In the genomic region with DNA sequence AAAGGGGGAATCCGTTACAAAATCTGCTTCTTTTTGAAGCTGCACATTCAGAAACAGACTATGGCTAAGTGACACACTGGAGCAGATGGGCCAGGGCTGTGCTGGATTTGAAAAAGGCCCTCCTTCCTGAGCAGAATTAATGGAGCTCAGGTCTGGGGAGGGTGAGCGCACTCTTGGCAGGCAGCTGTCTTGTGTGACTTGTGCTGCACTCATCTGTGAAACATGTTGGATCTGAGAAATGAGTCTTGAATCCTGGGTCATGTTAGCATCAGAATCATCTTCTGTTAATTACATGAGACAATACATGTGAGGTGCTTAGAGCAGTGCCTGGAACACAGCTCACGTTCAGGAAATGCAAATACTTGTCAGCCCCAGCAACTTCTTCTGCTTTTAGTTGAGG, we compare ENCODE assay signal across 28 cellular contexts.
DNase-seq lines count a peak whose midpoint lies in the region; ATAC-seq and TF ChIP-seq lines count a peak whose summit lies in the region.
"Had no signal": no experiment of that assay in that cellular context is flagged by ENCODE, and none has a peak within 500 bp of the region (broad histone marks: within the 10 kb centered on the region; RNA-seq: fewer than 3 reads in every experiment).

No MANE protein-coding gene starts in this region.

- peak; percentile 62 for DNase-seq in NCI-H82 (lab: John Stamatoyannopoulos, UW)
- DNase-seq in NCI-H82 treated with DMSO at 0.1 percent for 48 hours (lab: John Stamatoyannopoulos, UW; ENCODE audit: unreplicated experiment): no peak
- peak; percentile 35 for DNase-seq in WERI-Rb-1
- peak; percentile 14 for DNase-seq in kidney tubule cell (ENCODE audit: low spot score)
- no peak for DNase-seq in aorta
- DNase-seq in activated naive CD4-positive, alpha-beta T cell treated with Interleukin-2 at 50 U/mL for 16 hours: no peak
- DNase-seq in GM03348 (ENCODE audit: low spot score): no peak
- DNase-seq in mesothelial cell of epicardium (ENCODE audit: low spot score in 2 of 2, unreplicated experiment in 2 of 2): no peak
- DNase-seq: activated CD4-positive, alpha-beta T cell treated with anti-CD3 and anti-CD28 coated beads, Interleukin-2, amount 10 ng/mL, durations not matched to agents 24 days and 14 days; activated gamma-delta T cell treated with Interleukin-2 at 50 U/mL for 16 hours; activated naive CD8-positive, alpha-beta T cell treated with anti-CD3 and anti-CD28 coated beads, Interleukin-2, amount 50 U/mL, for 24 hours; activated T-cell treated with anti-CD3 and anti-CD28 coated beads, Interleukin-2, amount 50 U/mL, for 24 hours; CD4-positive, CD25-positive, alpha-beta regulatory T cell; heart left ventricle; kidney glomerular epithelial cell; NCI-H1105; NCI-H1930; NCI-H2227 treated with DMSO at 0.1 percent for 48 hours; NCI-H526 treated with DMSO at 0.1 percent for 48 hours; posterior cingulate gyrus; right lobe of liver; stimulated activated naive B cell treated with anti-CD40 and anti-IgM and Interleukin-4, amounts not matched to agents 10 μg/mL and 1 μg/mL and 100 μg/mL, for 72 hours had no signal

- TF ChIP-seq CTCF in WERI-Rb-1 (IDR thresholded peaks at IDR 0.05; ENCODE audit: low read depth, low read length) (no peak), mesothelial cell of epicardium (IDR thresholded peaks at IDR 0.05; ENCODE audit: unreplicated experiment) (no peak)

- H3K9me3 ChIP-seq in WERI-Rb-1 (ENCODE audit: severe bottlenecking) (no peaks in the 10 kb centered on the region), aorta (ENCODE audit: control insufficient read depth, low read length) (no peaks in the 10 kb centered on the region)
- H3K9me3 ChIP-seq: heart left ventricle, right lobe of liver, suprapubic skin had no signal

- H3K36me3 ChIP-seq in WERI-Rb-1 (no peaks in the 10 kb centered on the region), aorta (ENCODE audit: control insufficient read depth in 1 of 2, insufficient read depth in 2 of 2, low read length in 1 of 2) (no peaks in the 10 kb centered on the region)
- H3K36me3 ChIP-seq: neural progenitor cell, right lobe of liver, suprapubic skin had no signal

- H3K27ac Mint-ChIP-seq in mesothelial cell of epicardium: no peak overlapping the region
- H3K27ac Mint-ChIP-seq: activated CD4-positive, alpha-beta T cell treated with anti-CD3 and anti-CD28 coated beads, Interleukin-2, amount 10 ng/mL, durations not matched to agents 24 days and 14 days; activated naive CD8-positive, alpha-beta T cell treated with anti-CD3 and anti-CD28 coated beads, Interleukin-2, amount 50 U/mL, for 24 hours; activated T-cell treated with anti-CD3 and anti-CD28 coated beads, Interleukin-2, amount 50 U/mL, for 24 hours; IgD-negative memory B cell; neural progenitor cell; stimulated activated naive B cell treated with anti-CD40 and anti-IgM and Interleukin-4, amounts not matched to agents 10 μg/mL and 1 μg/mL and 100 μg/mL, for 72 hours had no signal

- WGBS in aorta, 2 donors: 55 to 67% methylated on average over 3 of the region's 3 CpGs

- no peak overlapping the region for H3K4me3 Mint-ChIP-seq in mesothelial cell of epicardium
- H3K4me3 Mint-ChIP-seq: activated CD4-positive, alpha-beta T cell treated with anti-CD3 and anti-CD28 coated beads, Interleukin-2, amount 10 ng/mL, durations not matched to agents 24 days and 14 days; activated naive CD8-positive, alpha-beta T cell treated with anti-CD3 and anti-CD28 coated beads, Interleukin-2, amount 50 U/mL, for 24 hours; activated T-cell treated with anti-CD3 and anti-CD28 coated beads, Interleukin-2, amount 50 U/mL, for 24 hours; brain; CD4-positive, CD25-positive, alpha-beta regulatory T cell; IgD-negative memory B cell; neural progenitor cell; stimulated activated naive B cell treated with anti-CD40 and anti-IgM and Interleukin-4, amounts not matched to agents 10 μg/mL and 1 μg/mL and 100 μg/mL, for 72 hours had no signal

- no peaks in the 10 kb centered on the region for H3K9me3 Mint-ChIP-seq in mesothelial cell of epicardium
- H3K9me3 Mint-ChIP-seq: activated CD4-positive, alpha-beta T cell treated with anti-CD3 and anti-CD28 coated beads, Interleukin-2, amount 10 ng/mL, durations not matched to agents 24 days and 14 days; activated naive CD8-positive, alpha-beta T cell treated with anti-CD3 and anti-CD28 coated beads, Interleukin-2, amount 50 U/mL, for 24 hours; activated T-cell treated with anti-CD3 and anti-CD28 coated beads, Interleukin-2, amount 50 U/mL, for 24 hours; IgD-negative memory B cell; neural progenitor cell; stimulated activated naive B cell treated with anti-CD40 and anti-IgM and Interleukin-4, amounts not matched to agents 10 μg/mL and 1 μg/mL and 100 μg/mL, for 72 hours had no signal

- intact Hi-C loops in aorta (cut with DNase I): loop anchor here (5.0 to 10.0 kb wide), 4 partner anchors 42 to 220 kb away; a partner anchor contains a TSS

- H3K27ac ChIP-seq in WERI-Rb-1 (no peak overlapping the region), aorta (ENCODE audit: low read depth in 1 of 2, low read length in 2 of 2) (peak overlapping the region; percentile 72 to 98)
- H3K27ac ChIP-seq: 22Rv1, neural progenitor cell, right lobe of liver, suprapubic skin had no signal

- peaks cover 69% of the 10 kb centered on the region for H3K4me1 Mint-ChIP-seq in mesothelial cell of epicardium
- H3K4me1 Mint-ChIP-seq: IgD-negative memory B cell; stimulated activated naive B cell treated with anti-CD40 and anti-IgM and Interleukin-4, amounts not matched to agents 10 μg/mL and 1 μg/mL and 100 μg/mL, for 72 hours had no signal

- H3K27me3 ChIP-seq in WERI-Rb-1 (ENCODE audit: insufficient read depth, low read depth, severe bottlenecking) (no peaks in the 10 kb centered on the region), aorta (ENCODE audit: control insufficient read depth in 1 of 2, insufficient read depth in 2 of 2, low read length in 1 of 2) (no peaks in the 10 kb centered on the region)
- H3K27me3 ChIP-seq: heart left ventricle, neural progenitor cell, right lobe of liver, suprapubic skin had no signal

- H3K4me3 ChIP-seq in WERI-Rb-1 (ENCODE audit: low read depth, low read length) (no peak overlapping the region), aorta (ENCODE audit: low read length in 2 of 2) (no peak overlapping the region)
- H3K4me3 ChIP-seq: GM12878, heart left ventricle, neural progenitor cell, right lobe of liver, suprapubic skin had no signal

- ATAC-seq in aorta (ENCODE audit: low FRiP score): no peak
- ATAC-seq: activated naive CD8-positive, alpha-beta T cell treated with anti-CD3 and anti-CD28 coated beads, Interleukin-2, amount 50 U/mL, for 24 hours; GM12878; heart left ventricle; right lobe of liver; stimulated activated naive B cell treated with anti-CD40 and anti-IgM and Interleukin-4, amounts not matched to agents 10 μg/mL and 1 μg/mL and 100 μg/mL, for 72 hours had no signal

- no peaks in the 10 kb centered on the region for H3K27me3 Mint-ChIP-seq in mesothelial cell of epicardium (ENCODE audit: low read depth)
- H3K27me3 Mint-ChIP-seq: activated naive CD8-positive, alpha-beta T cell treated with anti-CD3 and anti-CD28 coated beads, Interleukin-2, amount 50 U/mL, for 24 hours; activated T-cell treated with anti-CD3 and anti-CD28 coated beads, Interleukin-2, amount 50 U/mL, for 24 hours; brain; CD4-positive, CD25-positive, alpha-beta regulatory T cell; IgD-negative memory B cell; stimulated activated naive B cell treated with anti-CD40 and anti-IgM and Interleukin-4, amounts not matched to agents 10 μg/mL and 1 μg/mL and 100 μg/mL, for 72 hours had no signal

- peaks cover 0 to 11% of the 10 kb centered on the region in 2 donors for H3K4me1 ChIP-seq in aorta (ENCODE audit: control insufficient read depth in 1 of 2, insufficient read depth in 2 of 2, low read length in 2 of 2)

- H3K36me3 Mint-ChIP-seq in mesothelial cell of epicardium: no peaks in the 10 kb centered on the region
- H3K36me3 Mint-ChIP-seq: brain; CD4-positive, CD25-positive, alpha-beta regulatory T cell; neural progenitor cell; stimulated activated naive B cell treated with anti-CD40 and anti-IgM and Interleukin-4, amounts not matched to agents 10 μg/mL and 1 μg/mL and 100 μg/mL, for 72 hours had no signal

Comparison
In these comparisons a context has a peak if more than half of its experiments do, and no peak if none do; other contexts are left out.
1. DNase-seq: peak in NCI-H82 (single experiment), WERI-Rb-1 (single experiment) and kidney tubule cell (single experiment); none in NCI-H82 treated with DMSO at 0.1 percent for 48 hours (single experiment), aorta (0 of 2), activated naive CD4-positive, alpha-beta T cell treated with Interleukin-2 at 50 U/mL for 16 hours (single experiment), GM03348 (single experiment) and mesothelial cell of epicardium (0 of 2).